ENCODE assay signal across 8 cellular contexts in the genomic region with DNA sequence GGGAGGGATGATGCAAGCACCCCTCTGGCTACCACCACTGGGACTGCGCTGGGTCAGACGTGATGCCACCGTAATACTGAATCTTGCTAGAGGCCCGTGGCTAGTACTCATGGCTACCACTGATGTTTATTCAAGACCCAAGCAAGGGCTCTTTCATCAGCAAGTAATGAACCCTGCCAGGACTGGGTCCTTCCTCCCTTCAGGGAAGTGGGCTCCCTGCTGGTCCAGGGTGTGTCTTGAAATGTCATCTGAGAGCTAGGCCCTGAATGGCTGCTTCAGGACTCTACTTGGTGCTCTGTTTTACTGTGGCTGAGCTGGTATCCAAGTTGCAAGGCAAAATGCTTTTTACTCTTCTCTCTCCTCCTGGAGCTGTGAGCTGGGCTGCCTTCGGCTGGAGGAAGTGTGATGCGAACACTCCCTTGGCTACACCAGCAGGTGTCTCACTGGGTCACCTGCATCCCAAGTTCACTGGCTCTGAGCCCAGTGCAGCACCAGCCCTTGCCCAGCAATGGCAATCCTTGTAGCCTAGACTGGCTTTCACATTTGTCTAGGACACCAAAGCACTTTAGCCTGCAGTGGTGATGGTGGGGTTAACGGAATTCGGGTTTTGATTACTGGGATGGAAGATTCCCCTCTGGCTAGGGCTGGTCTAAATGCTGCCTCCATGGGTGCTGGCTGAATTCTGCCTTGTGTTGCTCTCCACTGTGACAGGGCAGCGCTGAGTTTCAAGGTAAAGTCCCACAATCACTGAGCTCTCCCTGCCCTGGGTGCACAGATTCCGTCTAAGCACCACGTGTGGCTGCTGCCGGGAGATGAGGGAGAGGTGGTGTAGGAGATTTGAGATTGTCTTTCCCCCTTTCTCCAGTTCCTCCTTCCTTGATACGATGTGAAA.
DNase-seq lines count a peak whose midpoint lies in the region; ATAC-seq and TF ChIP-seq lines count a peak whose summit lies in the region.

No MANE protein-coding gene starts in this region.

- WGBS in right cardiac atrium = 72% methylated on average over 13 of the region's 13 CpGs
- WGBS in endodermal cell (ENCODE audit: insufficient coverage in 1 of 2, insufficient read length in 1 of 2), 2 experiments = 69 to 79% methylated on average over 8 to 13 of the region's 13 CpGs
- WGBS in spleen, 5 donors = 68 to 80% (median 75%) methylated on average over 12 to 13 of the region's 13 CpGs
- WGBS in esophagus muscularis mucosa = 74% methylated on average over 10 of the region's 13 CpGs

- no peaks in the 10 kb centered on the region for H3F3A ChIP-seq in OCI-LY1 (ENCODE audit: insufficient read depth, low read length)

- no peaks in the 10 kb centered on the region for H3K36me3 Mint-ChIP-seq in endodermal cell (ENCODE audit: low read depth)

- no peaks in the 10 kb centered on the region for H3K9me3 ChIP-seq in right cardiac atrium (ENCODE audit: control insufficient read depth, low read length)
- no peaks in the 10 kb centered on the region for H3K9me3 ChIP-seq in OCI-LY1 (ENCODE audit: low read length)
- H3K9me3 ChIP-seq in endodermal cell (ENCODE audit: control insufficient read depth, low read length) = no peaks in the 10 kb centered on the region
- no peaks in the 10 kb centered on the region for H3K9me3 ChIP-seq in spleen
- no peaks in the 10 kb centered on the region for H3K9me3 ChIP-seq in esophagus muscularis mucosa

- H3K27ac Mint-ChIP-seq in endodermal cell = peak overlapping the region; percentile 71

- TF ChIP-seq POLR2A in spleen (IDR thresholded peaks at IDR 0.05) = no peak
- no peak for TF ChIP-seq POLR2A in esophagus muscularis mucosa (IDR thresholded peaks at IDR 0.05; ENCODE audit: low read depth)

- no peaks in the 10 kb centered on the region for H3K79me2 ChIP-seq in OCI-LY1 (ENCODE audit: insufficient read depth, low read length)

- H3K9ac ChIP-seq in OCI-LY1 (ENCODE audit: low read length) (no peak overlapping the region), endodermal cell (ENCODE audit: extremely low read depth, low read length, poor library complexity, severe bottlenecking) (no peak overlapping the region)

- no peaks in the 10 kb centered on the region for H3K36me3 ChIP-seq in OCI-LY1 (ENCODE audit: insufficient read depth, low read length)
- no peaks in the 10 kb centered on the region for H3K36me3 ChIP-seq in endodermal cell (ENCODE audit: control insufficient read depth, insufficient read depth, low read length)
- H3K36me3 ChIP-seq in spleen = no peaks in the 10 kb centered on the region
- H3K36me3 ChIP-seq in esophagus muscularis mucosa = no peaks in the 10 kb centered on the region

- H3K4me1 ChIP-seq in right cardiac atrium (ENCODE audit: control insufficient read depth, insufficient read depth, low read length) = no peaks in the 10 kb centered on the region
- H3K4me1 ChIP-seq in OCI-LY1 (ENCODE audit: insufficient read depth, low read length, severe bottlenecking) = no peaks in the 10 kb centered on the region
- no peaks in the 10 kb centered on the region for H3K4me1 ChIP-seq in endodermal cell (ENCODE audit: control insufficient read depth, insufficient read depth, low read length)
- H3K4me1 ChIP-seq in spleen = no peaks in the 10 kb centered on the region
- H3K4me1 ChIP-seq in esophagus muscularis mucosa = no peaks in the 10 kb centered on the region

- TF ChIP-seq EP300 in esophagus muscularis mucosa (IDR thresholded peaks at IDR 0.05) = no peak

- H3K9me2 ChIP-seq in OCI-LY1 (ENCODE audit: low read depth, low read length) = no peaks in the 10 kb centered on the region

- no peaks in the 10 kb centered on the region for H3K9me3 Mint-ChIP-seq in endodermal cell

- DNase-seq in Right ventricle myocardium superior = no peak
- DNase-seq in right cardiac atrium = no peak
- DNase-seq in endodermal cell = peak; percentile 93
- DNase-seq in spleen = no peak
- no peak for DNase-seq in esophagus muscularis mucosa (ENCODE audit: extremely low spot score)
- DNase-seq in left cardiac atrium = no peak

- H3K27me3 ChIP-seq in right cardiac atrium (ENCODE audit: control insufficient read depth, insufficient read depth) (no peaks in the 10 kb centered on the region), OCI-LY1 (ENCODE audit: insufficient read depth, low read length) (no peaks in the 10 kb centered on the region; the same call in 1 of the 2 replicates), endodermal cell (ENCODE audit: control insufficient read depth, insufficient read depth, low read length, poor library complexity, severe bottlenecking) (no peaks in the 10 kb centered on the region), spleen (replicated peaks in 1 of 7) (no peaks in the 10 kb centered on the region), esophagus muscularis mucosa (peaks cover 0 to 8% (median 0%) of the 10 kb centered on the region in 4 donors)

- intact Hi-C loops in Right ventricle myocardium superior (cut with DNase I) = no loop called here
- intact Hi-C loops in right cardiac atrium (cut with DNase I) = no loop called here
- intact Hi-C loops in spleen (cut with DNase I; ENCODE audit: low total_unique reads) = no loop called here
- intact Hi-C loops in esophagus muscularis mucosa (cut with DNase I) = no loop called here
- intact Hi-C loops in left cardiac atrium (cut with DNase I) = no loop called here

- no peak overlapping the region for H3K4me2 ChIP-seq in OCI-LY1 (ENCODE audit: low read length)

- H3K4me3 Mint-ChIP-seq in endodermal cell = no peak overlapping the region

- peak; percentile 58 for ATAC-seq in Right ventricle myocardium superior (ENCODE audit: poor library complexity)
- no peak for ATAC-seq in right cardiac atrium
- no peak for ATAC-seq in HG02678 (IDR thresholded peaks at IDR 0.05; ENCODE audit: unreplicated experiment)
- no peak for ATAC-seq in left cardiac atrium

- H3K27ac ChIP-seq in right cardiac atrium (ENCODE audit: low read length) (no peak overlapping the region), OCI-LY1 (ENCODE audit: low read depth, low read length, poor library complexity, severe bottlenecking) (no peak overlapping the region), endodermal cell (ENCODE audit: low read depth, low read length) (no peak overlapping the region), spleen (no peak overlapping the region), esophagus muscularis mucosa (replicated peaks in 1 of 4) (no peak overlapping the region)

- no peaks in the 10 kb centered on the region for H3K27me3 Mint-ChIP-seq in endodermal cell (ENCODE audit: insufficient read depth)

- H3K4me1 Mint-ChIP-seq in endodermal cell = peaks cover 11% of the 10 kb centered on the region

- H2AFZ ChIP-seq in OCI-LY1 (ENCODE audit: low read length) = no peak overlapping the region

- H3K4me3 ChIP-seq in right cardiac atrium (ENCODE audit: low read length) = no peak overlapping the region
- no peak overlapping the region for H3K4me3 ChIP-seq in OCI-LY1 (ENCODE audit: low read depth, low read length, poor library complexity, severe bottlenecking)
- H3K4me3 ChIP-seq in endodermal cell (ENCODE audit: low read length) = no peak overlapping the region
- no peak overlapping the region for H3K4me3 ChIP-seq in spleen
- no peak overlapping the region for H3K4me3 ChIP-seq in esophagus muscularis mucosa

- peak; percentile 58 for TF ChIP-seq CTCF in OCI-LY1 (IDR thresholded peaks at IDR 0.05; ENCODE audit: low read length)
- peak; percentile 84 for TF ChIP-seq CTCF in endodermal cell (conservative IDR thresholded peaks at IDR 0.05)
- peak in 7 of 11 experiments; percentile 6 to 45 (median 25) for TF ChIP-seq CTCF in spleen (IDR thresholded peaks at IDR 0.05 in 8 of 11, conservative IDR thresholded peaks at IDR 0.05 in 3 of 11)
- TF ChIP-seq CTCF in esophagus muscularis mucosa (IDR thresholded peaks at IDR 0.05) = no peak

- H4K20me1 ChIP-seq in OCI-LY1 (ENCODE audit: insufficient read depth, low read length) = no peaks in the 10 kb centered on the region

Comparison
In these comparisons a context has a peak if more than half of its experiments do, and no peak if none do; other contexts are left out.
1. CTCF ChIP-seq: peak in OCI-LY1 (single experiment), endodermal cell (single experiment) and spleen (7 of 11); none in esophagus muscularis mucosa (0 of 3).